Comparison of ENCODE assay signal across 1 cellular context in genomic region chr14:100078216-100078780, GRCh38.
TF ChIP-seq lines count a peak whose summit lies in the region.

No MANE protein-coding gene starts in this region.

TF ChIP-seq in HEK293, 187 proteins besides CTCF, POLR2A, EP300 and RAD21 (continued from another document):
- TF ChIP-seq HIC1 (tag by site-specific recombination; IDR thresholded peaks at IDR 0.05) (no peak), ZNF521 (tag by site-specific recombination; IDR thresholded peaks at IDR 0.05) (no peak)
